Comparison of ENCODE assay signal across 1 cellular context in genomic region chr14:35534884-35535793, GRCh38.
TF ChIP-seq lines count a peak whose summit lies in the region.

No MANE protein-coding gene starts in this region.

TF ChIP-seq in HepG2, 621 proteins besides CTCF, POLR2A, EP300 and RAD21 (continued from another document and continues in another):
- peak; percentile 100 for TF ChIP-seq PRDM4 (CRISPR knock-in tag; IDR thresholded peaks at IDR 0.05; ENCODE audit: borderline replicate concordance)
- peak; percentile 99 for TF ChIP-seq FOXP4 (CRISPR knock-in tag; IDR thresholded peaks at IDR 0.05)
- TF ChIP-seq GABPB1 (CRISPR knock-in tag; IDR thresholded peaks at IDR 0.05) = peak; percentile 94
- TF ChIP-seq FOSL1 (CRISPR knock-in tag; IDR thresholded peaks at IDR 0.05; ENCODE audit: borderline replicate concordance) = peak; percentile 100
- no peak for TF ChIP-seq PHB2 (IDR thresholded peaks at IDR 0.05; ENCODE audit: partially characterized antibody)
- peak; percentile 100 for TF ChIP-seq TAF1 (CRISPR knock-in tag; IDR thresholded peaks at IDR 0.05)
- peak; percentile 100 for TF ChIP-seq ZNF33A (CRISPR knock-in tag; IDR thresholded peaks at IDR 0.05; ENCODE audit: borderline replicate concordance)
- no peak for TF ChIP-seq MBD4 (IDR thresholded peaks at IDR 0.05; ENCODE audit: borderline replicate concordance, low read length)
- peak; percentile 97 for TF ChIP-seq ZNF629 (CRISPR knock-in tag; conservative IDR thresholded peaks at IDR 0.05)
- no peak for TF ChIP-seq POLR2AphosphoS2 (IDR thresholded peaks at IDR 0.05; ENCODE audit: low read depth, low read length)
- TF ChIP-seq CHD4 (IDR thresholded peaks at IDR 0.05; ENCODE audit: borderline replicate concordance, low read length) = no peak
- TF ChIP-seq POLR2G (IDR thresholded peaks at IDR 0.05; ENCODE audit: low read depth, low read length) = no peak
- peak; percentile 99 for TF ChIP-seq NCOA2 (CRISPR knock-in tag; IDR thresholded peaks at IDR 0.05)
- no peak for TF ChIP-seq TRIM22 (IDR thresholded peaks at IDR 0.05)
- TF ChIP-seq ZNF597 (CRISPR knock-in tag; IDR thresholded peaks at IDR 0.05) = 0 out of 2 replicates have a peak, but pooled peaks have one; percentile 76
- peak; percentile 100 for TF ChIP-seq ZNF333 (CRISPR knock-in tag; IDR thresholded peaks at IDR 0.05; ENCODE audit: borderline replicate concordance)
- TF ChIP-seq NFAT5 (CRISPR knock-in tag; IDR thresholded peaks at IDR 0.05) = peak; percentile 100
- peak; percentile 100 for TF ChIP-seq SRY (CRISPR knock-in tag; IDR thresholded peaks at IDR 0.05)
- TF ChIP-seq, protein P1, sequence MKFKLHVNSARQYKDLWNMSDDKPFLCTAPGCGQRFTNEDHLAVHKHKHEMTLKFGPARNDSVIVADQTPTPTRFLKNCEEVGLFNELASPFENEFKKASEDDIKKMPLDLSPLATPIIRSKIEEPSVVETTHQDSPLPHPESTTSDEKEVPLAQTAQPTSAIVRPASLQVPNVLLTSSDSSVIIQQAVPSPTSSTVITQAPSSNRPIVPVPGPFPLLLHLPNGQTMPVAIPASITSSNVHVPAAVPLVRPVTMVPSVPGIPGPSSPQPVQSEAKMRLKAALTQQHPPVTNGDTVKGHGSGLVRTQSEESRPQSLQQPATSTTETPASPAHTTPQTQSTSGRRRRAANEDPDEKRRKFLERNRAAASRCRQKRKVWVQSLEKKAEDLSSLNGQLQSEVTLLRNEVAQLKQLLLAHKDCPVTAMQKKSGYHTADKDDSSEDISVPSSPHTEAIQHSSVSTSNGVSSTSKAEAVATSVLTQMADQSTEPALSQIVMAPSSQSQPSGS (CRISPR knock-in tag; IDR thresholded peaks at IDR 0.05) = peak; percentile 100
- TF ChIP-seq, protein P2, sequence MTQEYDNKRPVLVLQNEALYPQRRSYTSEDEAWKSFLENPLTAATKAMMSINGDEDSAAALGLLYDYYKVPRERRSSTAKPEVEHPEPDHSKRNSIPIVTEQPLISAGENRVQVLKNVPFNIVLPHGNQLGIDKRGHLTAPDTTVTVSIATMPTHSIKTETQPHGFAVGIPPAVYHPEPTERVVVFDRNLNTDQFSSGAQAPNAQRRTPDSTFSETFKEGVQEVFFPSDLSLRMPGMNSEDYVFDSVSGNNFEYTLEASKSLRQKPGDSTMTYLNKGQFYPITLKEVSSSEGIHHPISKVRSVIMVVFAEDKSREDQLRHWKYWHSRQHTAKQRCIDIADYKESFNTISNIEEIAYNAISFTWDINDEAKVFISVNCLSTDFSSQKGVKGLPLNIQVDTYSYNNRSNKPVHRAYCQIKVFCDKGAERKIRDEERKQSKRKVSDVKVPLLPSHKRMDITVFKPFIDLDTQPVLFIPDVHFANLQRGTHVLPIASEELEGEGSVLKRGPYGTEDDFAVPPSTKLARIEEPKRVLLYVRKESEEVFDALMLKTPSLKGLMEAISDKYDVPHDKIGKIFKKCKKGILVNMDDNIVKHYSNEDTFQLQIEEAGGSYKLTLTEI (CRISPR knock-in tag; conservative IDR thresholded peaks at IDR 0.05) = peak; percentile 99
- peak; percentile 100 for TF ChIP-seq ZNF256 (CRISPR knock-in tag; conservative IDR thresholded peaks at IDR 0.05)
- peak; percentile 100 for TF ChIP-seq PLSCR1 (CRISPR knock-in tag; IDR thresholded peaks at IDR 0.05; ENCODE audit: borderline replicate concordance)
- TF ChIP-seq RFX1 (IDR thresholded peaks at IDR 0.05) = no peak
- TF ChIP-seq TSC22D2 (CRISPR knock-in tag; IDR thresholded peaks at IDR 0.05; ENCODE audit: borderline replicate concordance) = peak; percentile 100
- TF ChIP-seq ZSCAN9 (CRISPR knock-in tag; IDR thresholded peaks at IDR 0.05; ENCODE audit: borderline replicate concordance) = peak; percentile 100
- TF ChIP-seq NFRKB (IDR thresholded peaks at IDR 0.05) = no peak
- peak; percentile 99 for TF ChIP-seq GZF1 (CRISPR knock-in tag; IDR thresholded peaks at IDR 0.05)
- TF ChIP-seq YEATS2 (CRISPR knock-in tag; IDR thresholded peaks at IDR 0.05; ENCODE audit: borderline replicate concordance) = peak; percentile 100
- peak; percentile 93 for TF ChIP-seq MAX (IDR thresholded peaks at IDR 0.05)
- TF ChIP-seq REL (CRISPR knock-in tag; conservative IDR thresholded peaks at IDR 0.05) = peak; percentile 100
- peak; percentile 89 for TF ChIP-seq GMEB1 (CRISPR knock-in tag; IDR thresholded peaks at IDR 0.05; ENCODE audit: borderline replicate concordance)
- TF ChIP-seq, protein P3, sequence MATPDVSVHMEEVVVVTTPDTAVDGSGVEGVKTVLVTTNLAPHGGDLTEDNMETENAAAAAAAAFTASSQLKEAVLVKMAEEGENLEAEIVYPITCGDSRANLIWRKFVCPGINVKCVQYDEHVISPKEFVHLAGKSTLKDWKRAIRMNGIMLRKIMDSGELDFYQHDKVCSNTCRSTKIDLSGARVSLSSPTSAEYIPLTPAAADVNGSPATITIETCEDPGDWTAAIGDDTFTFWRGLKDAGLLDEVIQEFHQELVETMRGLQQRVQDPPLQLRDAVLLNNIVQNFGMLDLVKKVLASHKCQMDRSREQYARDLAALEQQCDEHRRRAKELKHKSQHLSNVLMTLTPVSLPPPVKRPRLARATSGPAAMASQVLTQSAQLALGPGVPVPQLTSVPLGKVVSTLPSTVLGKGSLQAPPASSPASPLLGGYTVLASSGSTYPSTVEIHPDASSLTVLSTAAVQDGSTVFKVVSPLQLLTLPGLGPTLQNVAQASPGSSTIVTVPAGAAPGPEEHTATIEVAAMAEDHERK (CRISPR knock-in tag; IDR thresholded peaks at IDR 0.05; ENCODE audit: low read depth) = peak; percentile 90; the same call in 1 of the 2 replicates
- peak; percentile 100 for TF ChIP-seq TARDBP (CRISPR knock-in tag; IDR thresholded peaks at IDR 0.05)
- peak; percentile 100 for TF ChIP-seq ZFP41 (CRISPR knock-in tag; IDR thresholded peaks at IDR 0.05; ENCODE audit: borderline replicate concordance)
- TF ChIP-seq ZNF773 (CRISPR knock-in tag; IDR thresholded peaks at IDR 0.05; ENCODE audit: borderline replicate concordance) = peak; percentile 100
- TF ChIP-seq ZNF775 (CRISPR knock-in tag; IDR thresholded peaks at IDR 0.05; ENCODE audit: borderline replicate concordance) = peak; percentile 100
- TF ChIP-seq FOSL2 (CRISPR knock-in tag; IDR thresholded peaks at IDR 0.05) = peak; percentile 97
- TF ChIP-seq ZNF205 (CRISPR knock-in tag; IDR thresholded peaks at IDR 0.05) = peak; percentile 100
